In genomic region chr14:38357557-38357956, GRCh38 we compare ENCODE assay signal across 16 cellular contexts.
A peak's percentile ranks its signal among the peaks of the same experiment; 100 is the strongest.
DNase-seq lines count a peak whose midpoint lies in the region; ATAC-seq, FAIRE-seq and TF ChIP-seq lines count a peak whose summit lies in the region.
"Had no signal": no experiment of that assay in that cellular context is flagged by ENCODE, and none has a peak within 500 bp of the region (broad histone marks: within the 10 kb centered on the region; RNA-seq: fewer than 3 reads in every experiment).

No MANE protein-coding gene starts in this region.

- no peak overlapping the region for H3K27ac ChIP-seq in RWPE1

- H3K4me3 Mint-ChIP-seq in osteocyte (ENCODE audit: unreplicated experiment) (no peak overlapping the region), T-cell (no peak overlapping the region)
- H3K4me3 Mint-ChIP-seq: H9; neural crest cell; stimulated activated naive B cell treated with anti-CD40 and anti-IgM and Interleukin-4, amounts not matched to agents 10 μg/mL and 1 μg/mL and 100 μg/mL, for 72 hours had no signal

- no peak for FAIRE-seq in GM12892 (lab: Jason Lieb, UNC)
- FAIRE-seq: keratinocyte had no signal

- POLR2A ChIA-PET in RWPE1 (lab: Yijun Ruan, JAX; ENCODE audit: low non-redundant PET): no interaction called here
- POLR2A ChIA-PET in T-cell (lab: Charles Lee): no interaction called here

- no peak for TF ChIP-seq POLR2A in GM12892 (IDR thresholded peaks at IDR 0.05; ENCODE audit: low read depth, low read length)

- H3K27ac Mint-ChIP-seq in osteocyte (ENCODE audit: unreplicated experiment): peak overlapping the region; percentile 3
- H3K27ac Mint-ChIP-seq in T-cell: no peak overlapping the region
- H3K27ac Mint-ChIP-seq: H9; stimulated activated naive B cell treated with anti-CD40 and anti-IgM and Interleukin-4, amounts not matched to agents 10 μg/mL and 1 μg/mL and 100 μg/mL, for 72 hours had no signal

- CTCF ChIA-PET in RWPE1 (lab: Yijun Ruan, JAX) (no interaction called here), T-cell (lab: Charles Lee) (interaction anchor here in 1 of 2 donors (0.5 kb wide), 1 partner anchor 243 kb away, joined by 4 read pairs; no protein-coding TSS in a partner anchor)

- peaks cover 6% of the 10 kb centered on the region for H3K4me1 Mint-ChIP-seq in osteocyte (ENCODE audit: unreplicated experiment)
- no peaks in the 10 kb centered on the region for H3K4me1 Mint-ChIP-seq in T-cell
- H3K4me1 Mint-ChIP-seq: H9; neural crest cell; stimulated activated naive B cell treated with anti-CD40 and anti-IgM and Interleukin-4, amounts not matched to agents 10 μg/mL and 1 μg/mL and 100 μg/mL, for 72 hours had no signal

- DNase-seq in ELR (ENCODE audit: low read depth) (peak; percentile 81), RWPE1 (ENCODE audit: low spot score) (peak; percentile 12), fibroblast of peridontal ligament (ENCODE audit: extremely low read depth) (peak; percentile 63), osteocyte (ENCODE audit: extremely low spot score, unreplicated experiment) (no peak), T-cell (no peak), GM12892 (ENCODE audit: insufficient read length) (no peak)
- DNase-seq: activated T-cell treated with anti-CD3 and anti-CD28 coated beads for 4 hours; aorta; H9; Karpas-422; NCI-H345; stimulated activated naive B cell treated with anti-CD40 and anti-IgM and Interleukin-4, amounts not matched to agents 10 μg/mL and 1 μg/mL and 100 μg/mL, for 72 hours had no signal

- ATAC-seq in HG02884 (IDR thresholded peaks at IDR 0.05; ENCODE audit: unreplicated experiment) (no peak), T-cell (replicated peaks in 1 of 4) (no peak), GM21723 (IDR thresholded peaks at IDR 0.05; ENCODE audit: unreplicated experiment) (no peak)
- ATAC-seq: stimulated activated naive B cell treated with anti-CD40 and anti-IgM and Interleukin-4, amounts not matched to agents 10 μg/mL and 1 μg/mL and 100 μg/mL, for 72 hours had no signal

- no peaks in the 10 kb centered on the region for H3K36me3 Mint-ChIP-seq in osteocyte (ENCODE audit: unreplicated experiment)
- no peaks in the 10 kb centered on the region for H3K36me3 Mint-ChIP-seq in T-cell
- H3K36me3 Mint-ChIP-seq: stimulated activated naive B cell treated with anti-CD40 and anti-IgM and Interleukin-4, amounts not matched to agents 10 μg/mL and 1 μg/mL and 100 μg/mL, for 72 hours had no signal

- no peak for TF ChIP-seq CTCF in RWPE1 (conservative IDR thresholded peaks at IDR 0.05; ENCODE audit: low read depth)
- no peak for TF ChIP-seq CTCF in osteocyte (IDR thresholded peaks at IDR 0.05)

- H3K27me3 Mint-ChIP-seq in osteocyte (ENCODE audit: unreplicated experiment) (no peaks in the 10 kb centered on the region), T-cell (peaks cover 0 to 4% of the 10 kb centered on the region in 2 donors)
- H3K27me3 Mint-ChIP-seq: stimulated activated naive B cell treated with anti-CD40 and anti-IgM and Interleukin-4, amounts not matched to agents 10 μg/mL and 1 μg/mL and 100 μg/mL, for 72 hours had no signal

- peaks cover 8% of the 10 kb centered on the region for H3K9me3 Mint-ChIP-seq in osteocyte (ENCODE audit: unreplicated experiment)
- H3K9me3 Mint-ChIP-seq in T-cell: peaks cover 4 to 12% (median 8%) of the 10 kb centered on the region in 3 donors

Comparison
In these comparisons a context has a peak if more than half of its experiments do, and no peak if none do; other contexts are left out.
1. DNase-seq: peak in ELR (single experiment), RWPE1 (single experiment) and fibroblast of peridontal ligament (single experiment); none in osteocyte (single experiment), T-cell (0 of 34) and GM12892 (single experiment).